8 cellular contexts compared by ENCODE assay signal in genomic region chr18:74499633-74500032, GRCh38. TPM values are rescaled to one million over a fixed set of nuclear protein-coding genes. Genes with fewer than 3 reads are reported as not detected.
DNase-seq lines count a peak whose midpoint lies in the region; ATAC-seq, FAIRE-seq and TF ChIP-seq lines count a peak whose summit lies in the region.

No MANE protein-coding gene starts in this region.

- 48 to 60% methylated on average over 9 of the region's 9 CpGs for WGBS in heart right ventricle, 2 donors

- no peaks in the 10 kb centered on the region for H3K27me3 Mint-ChIP-seq in activated naive CD4-positive, alpha-beta T cell treated with anti-CD3 and anti-CD28 coated beads, Interleukin-2, amount 50 U/mL, for 24 hours

- POLR2A ChIA-PET in OCI-LY7 (lab: Charles Lee) = interaction anchor here (0.7 kb wide), 1 partner anchor 69 kb away, joined by 3 read pairs; no protein-coding TSS in a partner anchor

- peaks cover 64% of the 10 kb centered on the region for H3K4me1 Mint-ChIP-seq in activated naive CD4-positive, alpha-beta T cell treated with anti-CD3 and anti-CD28 coated beads, Interleukin-2, amount 50 U/mL, for 24 hours

- peak overlapping the region; percentile 87 for H3K4me3 Mint-ChIP-seq in activated naive CD4-positive, alpha-beta T cell treated with anti-CD3 and anti-CD28 coated beads, Interleukin-2, amount 50 U/mL, for 24 hours

- peaks cover 13% of the 10 kb centered on the region for H3K36me3 Mint-ChIP-seq in activated naive CD4-positive, alpha-beta T cell treated with anti-CD3 and anti-CD28 coated beads, Interleukin-2, amount 50 U/mL, for 24 hours

- H3K27me3 ChIP-seq in heart right ventricle (no peaks in the 10 kb centered on the region), gastrocnemius medialis (no peaks in the 10 kb centered on the region)

- peak overlapping the region; percentile 89 for H3K4me3 ChIP-seq in OCI-LY7 (ENCODE audit: low read depth, low read length, poor library complexity, severe bottlenecking)
- H3K4me3 ChIP-seq in heart right ventricle = peak overlapping the region in 7 of 10 donors; percentile 18 to 48 (median 35)
- H3K4me3 ChIP-seq in gastrocnemius medialis = peak overlapping the region in 3 of 4 donors; percentile 2 to 40 (median 26)

- no peaks in the 10 kb centered on the region for H3K9me3 Mint-ChIP-seq in activated naive CD4-positive, alpha-beta T cell treated with anti-CD3 and anti-CD28 coated beads, Interleukin-2, amount 50 U/mL, for 24 hours

- peak; percentile 37 for ATAC-seq in HG02870 (IDR thresholded peaks at IDR 0.05; ENCODE audit: unreplicated experiment)
- ATAC-seq in heart right ventricle = peak in 4 of 8 donors; percentile 8 to 34 (median 28)
- ATAC-seq in gastrocnemius medialis = no peak

- H3K9me3 ChIP-seq in OCI-LY7 (ENCODE audit: low read length) (no peaks in the 10 kb centered on the region), heart right ventricle (no peaks in the 10 kb centered on the region), gastrocnemius medialis (no peaks in the 10 kb centered on the region)

- peak overlapping the region; percentile 93 for H3K27ac Mint-ChIP-seq in activated naive CD4-positive, alpha-beta T cell treated with anti-CD3 and anti-CD28 coated beads, Interleukin-2, amount 50 U/mL, for 24 hours

- peak overlapping the region; percentile 81 for H3K27ac ChIP-seq in OCI-LY7 (ENCODE audit: low read depth, low read length, poor library complexity, severe bottlenecking)
- peak overlapping the region; percentile 33 to 87 (median 70) for H3K27ac ChIP-seq in heart right ventricle
- H3K27ac ChIP-seq in gastrocnemius medialis = peak overlapping the region; percentile 14 to 76 (median 62)

- peak; percentile 95 for FAIRE-seq in GM18507 (lab: Jason Lieb, UNC)

- peak in 1 of 2 donors; percentile 5 for TF ChIP-seq POLR2A in gastrocnemius medialis (IDR thresholded peaks at IDR 0.05)

- intact Hi-C loops in OCI-LY7 (cut with micrococcal nuclease; ENCODE audit: unreplicated experiment) (loop anchor here (5.0 kb wide), 3 partner anchors 98 to 713 kb away; partner anchors contain the start of genes TSHZ1 and ZNF407), heart right ventricle (cut with DNase I) (loop anchor here in 7 of 10 donors (5.0 to 10.0 kb wide), 5 partner anchors 45 to 305 kb away; partner anchors contain the start of gene ZNF407 (in 2 of the 7)), gastrocnemius medialis (cut with DNase I; ENCODE audit: low total_unique reads) (loop anchor here (5.0 kb wide), 2 partner anchors 53 to 147 kb away; no protein-coding TSS in a partner anchor)

- CTCF ChIA-PET in OCI-LY7 (lab: Charles Lee; ENCODE audit: unreplicated experiment) = no interaction called here

- H3K4me1 ChIP-seq in OCI-LY7 (ENCODE audit: insufficient read depth, low read length, poor library complexity, severe bottlenecking) (peaks cover 28% of the 10 kb centered on the region), heart right ventricle (peaks cover 0 to 64% (median 30%) of the 10 kb centered on the region in 9 donors), gastrocnemius medialis (peaks cover 9 to 13% of the 10 kb centered on the region in 2 donors)

- in situ Hi-C loops in gastrocnemius medialis (cut with MboI; ENCODE audit: low sequenced_read_pairs in 4 of 4) = loop anchor here in 3 of 4 donors (5.0 to 10.0 kb wide), 3 partner anchors 98 to 305 kb away; partner anchors contain the start of gene ZNF407 (in 1 of the 3)

- BruUV-seq in OCI-LY7 (replicated peaks; lab: Mats Ljungman, UMichigan) = no TSS peak

- TF ChIP-seq CTCF in OCI-LY7 (conservative IDR thresholded peaks at IDR 0.05; ENCODE audit: low read length) = no peak
- TF ChIP-seq CTCF in heart right ventricle (IDR thresholded peaks at IDR 0.05) = no peak
- TF ChIP-seq CTCF in gastrocnemius medialis (IDR thresholded peaks at IDR 0.05 in 4 of 5, conservative IDR thresholded peaks at IDR 0.05 in 1 of 5) = no peak

- H3K36me3 ChIP-seq in OCI-LY7 (ENCODE audit: insufficient read depth, low read length) (peaks cover 28% of the 10 kb centered on the region; the same call in 1 of the 2 replicates), heart right ventricle (peaks cover 0 to 53% (median 28%) of the 10 kb centered on the region in 9 donors), gastrocnemius medialis (peaks cover 0 to 46% of the 10 kb centered on the region in 2 donors)

- DNase-seq in GM18507 (ENCODE audit: extremely low spot score, insufficient read length, low read depth) (peak; percentile 60), OCI-LY7 (ENCODE audit: low spot score) (peak; percentile 61), heart right ventricle (peak; percentile 37 to 91), gastrocnemius medialis (peak in 1 of 2 donors; percentile 75), cortex of kidney (lab: John Stamatoyannopoulos, UW) (no peak), DMS153 treated with DMSO at 0.1 percent for 48 hours (lab: John Stamatoyannopoulos, UW; ENCODE audit: unreplicated experiment) (no peak)

- H3K79me2 ChIP-seq in OCI-LY7 (ENCODE audit: insufficient read depth, low read depth, low read length) = peaks cover 37% of the 10 kb centered on the region

- H2AFZ ChIP-seq in OCI-LY7 (ENCODE audit: low read length) = peak overlapping the region; percentile 69; the same call in 1 of the 2 replicates

- H3K9me2 ChIP-seq in OCI-LY7 (ENCODE audit: insufficient read depth, low read length) = no peaks in the 10 kb centered on the region

- H4K20me1 ChIP-seq in OCI-LY7 (ENCODE audit: insufficient read depth, low read length) = no peaks in the 10 kb centered on the region

- peak overlapping the region; percentile 73 for H3K4me2 ChIP-seq in OCI-LY7 (ENCODE audit: low read length)

RNA-seq across cellular contexts. Expression of gene CNDP2, which starts 3.5 kb away (rescaled TPM):
- total RNA-seq in OCI-LY7 (2014; rRNA removed; shearing (Covaris generic)) = 28.5 and 51.5 TPM in 2 replicates
- total RNA-seq in OCI-LY7 (2022) = 85.2 and 94.8 TPM in 2 replicates
- 100 to 1,000 TPM in 1 of 10 donors, 10 to 100 TPM in 9; 50.2 to 117 (median 75.3) TPM for total RNA-seq in heart right ventricle
- polyA plus RNA-seq in heart right ventricle = 10 to 100 TPM; 48.9 to 62.3 TPM
- 10 to 100 TPM; 29.5 to 82.8 (median 31.6) TPM for total RNA-seq in gastrocnemius medialis

RNA-seq across cellular contexts. Expression of gene CNDP1, which starts 34.7 kb away (rescaled TPM):
- total RNA-seq in OCI-LY7 (2014; rRNA removed; shearing (Covaris generic)) = not detected in 2 replicates
- not detected in 2 replicates for total RNA-seq in OCI-LY7 (2022)
- under 1 TPM in 1 of 10 donors, not detected in 9; 0.11 TPM for total RNA-seq in heart right ventricle
- under 1 TPM in 1 of 2 donors, not detected in 1; 0.12 TPM for polyA plus RNA-seq in heart right ventricle
- not detected for total RNA-seq in gastrocnemius medialis

RNA-seq across cellular contexts. Expression of gene DIPK1C, which starts 42.5 kb away (rescaled TPM):
- total RNA-seq in OCI-LY7 (2014; rRNA removed; shearing (Covaris generic)) = not detected in 2 replicates
- total RNA-seq in OCI-LY7 (2022) = not detected in 2 replicates
- 10 to 100 TPM in 2 of 10 donors, 1 to 10 TPM in 7, under 1 TPM in 1; 0.90 to 12.9 (median 6.6) TPM for total RNA-seq in heart right ventricle
- polyA plus RNA-seq in heart right ventricle = 1 to 10 TPM in 1 of 2 donors, under 1 TPM in 1; 0.70 to 8.0 TPM
- total RNA-seq in gastrocnemius medialis = 1 to 10 TPM in 1 of 4 donors, under 1 TPM in 1, not detected in 2; 0.07 to 2.0 TPM

Comparison
In these comparisons a context has a peak if more than half of its experiments do, and no peak if none do; other contexts are left out.
1. DNase-seq: peak in GM18507 (single experiment), OCI-LY7 (single experiment) and heart right ventricle (2 of 2); none in cortex of kidney (single experiment) and DMS153 treated with DMSO at 0.1 percent for 48 hours (single experiment).
2. H3K4me3 ChIP-seq: peak in every context shown above with its lines; median percentile 89 in OCI-LY7; 35 in heart right ventricle; 26 in gastrocnemius medialis.
3. Peak in every context shown above with its lines, with median percentiles within 50 percentile points of each other: H3K27ac ChIP-seq.